In genomic region chr10:88676283-88677060, GRCh38 we compare ENCODE assay signal across 23 cellular contexts. TPM values are rescaled to one million over a fixed set of nuclear protein-coding genes. Genes with fewer than 3 reads are reported as not detected.
DNase-seq lines count a peak whose midpoint lies in the region; ATAC-seq and TF ChIP-seq lines count a peak whose summit lies in the region.
"Had no signal": no experiment of that assay in that cellular context is flagged by ENCODE, and none has a peak within 500 bp of the region (broad histone marks: within the 10 kb centered on the region; RNA-seq: fewer than 3 reads in every experiment).

No MANE protein-coding gene starts in this region.

- no peak overlapping the region for H3K4me3 ChIP-seq in SK-N-SH (ENCODE audit: low read depth in 2 of 2, low read length in 1 of 2)
- H3K4me3 ChIP-seq: K562, MG63, SJCRH30 had no signal

- no peak overlapping the region for H3K9ac ChIP-seq in SK-N-SH

- no peak overlapping the region for H3K27ac ChIP-seq in SK-N-SH (ENCODE audit: low read depth in 2 of 2, low read length in 1 of 2)
- H3K27ac ChIP-seq: SJCRH30 had no signal

- TF ChIP-seq CTCF in SK-N-SH (IDR thresholded peaks at IDR 0.05) (no peak), WTC11 (IDR thresholded peaks at IDR 0.05) (no peak)

- H3K4me2 ChIP-seq in SK-N-SH, result no peak overlapping the region

- peaks cover 4% of the 10 kb centered on the region; the same call in 1 of the 2 replicates for H3K4me1 Mint-ChIP-seq in WTC11
- H3K4me1 Mint-ChIP-seq in activated T-cell treated with anti-CD3 and anti-CD28 coated beads, Interleukin-2, amount 50 U/mL, for 24 hours (ENCODE audit: low read depth), result peaks cover 7% of the 10 kb centered on the region

- H3K36me3 ChIP-seq in SK-N-SH (replicated peaks in 1 of 2; ENCODE audit: control insufficient read depth in 1 of 2, insufficient read depth in 2 of 2, low read length in 1 of 2), result no peaks in the 10 kb centered on the region
- H3K36me3 ChIP-seq: MG63, SJCRH30 had no signal

- no peak for DNase-seq in SK-N-SH
- DNase-seq in HuH-7.5 (ENCODE audit: low spot score), result peak; percentile 4
- DNase-seq in WTC11 (ENCODE audit: low spot score), result no peak
- no peak for DNase-seq in T1000 (lab: John Stamatoyannopoulos, UW)
- no peak for DNase-seq in stimulated activated CD4-positive, alpha-beta T cell treated with anti-CD3 and anti-CD28 coated beads, Interleukin-12 subunit alpha, Interleukin-12 subunit beta, amount 100 ng/mL, for 4 hours
- DNase-seq in activated T-cell treated with anti-CD3 and anti-CD28 coated beads, Interleukin-2, amount 50 U/mL, for 24 hours, result no peak
- DNase-seq: 8988T; C1 segment of cervical spinal cord; CD8-positive, alpha-beta T cell; DMS153; HFFc6; MG63; NCI-H1048; NCI-H1417 treated with DMSO at 0.1 percent for 48 hours; NCI-H187; NCI-H446 treated with DMSO at 0.1 percent for 48 hours; NCI-H526 treated with DMSO at 0.1 percent for 48 hours; SJCRH30 had no signal

- TF ChIP-seq EP300 in SK-N-SH (IDR thresholded peaks at IDR 0.05; ENCODE audit: borderline replicate concordance in 1 of 2, low read depth in 1 of 2, low read length in 1 of 2), result no peak

- peaks cover 7% of the 10 kb centered on the region for H3K27me3 Mint-ChIP-seq in WTC11 (ENCODE audit: low read depth)
- H3K27me3 Mint-ChIP-seq in activated T-cell treated with anti-CD3 and anti-CD28 coated beads, Interleukin-2, amount 50 U/mL, for 24 hours, result peaks cover 8% of the 10 kb centered on the region

- WGBS in SK-N-SH (ENCODE audit: low lambda C conversion rate), result 88% methylated on average over 4 of the region's 4 CpGs

- no peak overlapping the region for H3K27ac Mint-ChIP-seq in WTC11
- H3K27ac Mint-ChIP-seq in activated T-cell treated with anti-CD3 and anti-CD28 coated beads, Interleukin-2, amount 50 U/mL, for 24 hours, result no peak overlapping the region
- H3K27ac Mint-ChIP-seq: CD8-positive, alpha-beta T cell; HFFc6 had no signal

- no peaks in the 10 kb centered on the region for H3K9me3 ChIP-seq in SK-N-SH
- H3K9me3 ChIP-seq: MG63, SJCRH30 had no signal

- no peaks in the 10 kb centered on the region for H3K79me2 ChIP-seq in SK-N-SH (ENCODE audit: insufficient read depth)

- no peaks in the 10 kb centered on the region for H4K20me1 ChIP-seq in SK-N-SH (ENCODE audit: insufficient read depth)

- no peaks in the 10 kb centered on the region for H3F3A ChIP-seq in SK-N-SH (replicated peaks; ENCODE audit: insufficient read depth)

- no peaks in the 10 kb centered on the region for H3K36me3 Mint-ChIP-seq in WTC11
- H3K36me3 Mint-ChIP-seq in activated T-cell treated with anti-CD3 and anti-CD28 coated beads, Interleukin-2, amount 50 U/mL, for 24 hours (ENCODE audit: low read depth), result no peaks in the 10 kb centered on the region
- H3K36me3 Mint-ChIP-seq: CD8-positive, alpha-beta T cell had no signal

- no peaks in the 10 kb centered on the region for H3K4me1 ChIP-seq in SK-N-SH (ENCODE audit: control insufficient read depth in 1 of 2, insufficient read depth in 2 of 2, low read depth in 1 of 2, low read length in 1 of 2)
- H3K4me1 ChIP-seq: SJCRH30 had no signal

- no peaks in the 10 kb centered on the region for H3K9me2 ChIP-seq in SK-N-SH

- no peak for TF ChIP-seq RAD21 in SK-N-SH (IDR thresholded peaks at IDR 0.05; ENCODE audit: low read length)

- no peak overlapping the region for H3K4me3 Mint-ChIP-seq in WTC11
- H3K4me3 Mint-ChIP-seq in activated T-cell treated with anti-CD3 and anti-CD28 coated beads, Interleukin-2, amount 50 U/mL, for 24 hours, result no peak overlapping the region
- H3K4me3 Mint-ChIP-seq: CD8-positive, alpha-beta T cell; HFFc6 had no signal

- ATAC-seq in SK-N-SH treated with all-trans-retinoic acid at 6 μM for 48 hours, result no peak
- peak; percentile 82 for ATAC-seq in WTC11
- ATAC-seq: CD8-positive, alpha-beta T cell; K562 had no signal

- POLR2A ChIA-PET in SK-N-SH (lab: Yijun Ruan, JAX) (no interaction called here), WTC11 (lab: Charles Lee) (no interaction called here)

- CTCF ChIA-PET in SK-N-SH (lab: Yijun Ruan, JAX) (interaction anchor here (1.0 to 2.1 kb wide), 5 partner anchors 11 to 257 kb away, joined by 3 to 13 read pairs (median 5); no protein-coding TSS in a partner anchor), WTC11 (lab: Charles Lee) (interaction anchor here (1.3 kb wide), 1 partner anchor 93 kb away, joined by 4 read pairs; the partner anchor contains the start of gene RNLS)

- H2AFZ ChIP-seq in SK-N-SH (ENCODE audit: low read depth), result 0 out of 2 replicates have a peak overlapping the region, but pooled peaks have one; percentile 22

- no peaks in the 10 kb centered on the region for H3K27me3 ChIP-seq in SK-N-SH (ENCODE audit: insufficient read depth)
- H3K27me3 ChIP-seq: MG63, SJCRH30 had no signal

- H3K9me3 Mint-ChIP-seq in WTC11, result 0 out of 2 replicates have a peak, but pooled peaks cover 4% of the 10 kb centered on the region
- H3K9me3 Mint-ChIP-seq in activated T-cell treated with anti-CD3 and anti-CD28 coated beads, Interleukin-2, amount 50 U/mL, for 24 hours, result no peaks in the 10 kb centered on the region
- H3K9me3 Mint-ChIP-seq: CD8-positive, alpha-beta T cell; HFFc6 had no signal

TF ChIP-seq in SK-N-SH, 30 proteins besides CTCF, POLR2A, EP300 and RAD21 (continues in another document):
- TF ChIP-seq GATA2 (CRISPR knock-in tag; IDR thresholded peaks at IDR 0.05), result no peak
- TF ChIP-seq RFX5 (IDR thresholded peaks at IDR 0.05; ENCODE audit: low read length), result no peak
- no peak for TF ChIP-seq RXRA (IDR thresholded peaks at IDR 0.05; ENCODE audit: borderline replicate concordance, low read depth)
- TF ChIP-seq YY1 (IDR thresholded peaks at IDR 0.05; ENCODE audit: low read depth), result no peak
- no peak for TF ChIP-seq ELF1 (IDR thresholded peaks at IDR 0.05)
- no peak for TF ChIP-seq TEAD4 (IDR thresholded peaks at IDR 0.05; ENCODE audit: borderline replicate concordance, insufficient read depth)
- TF ChIP-seq TAF1 (IDR thresholded peaks at IDR 0.05; ENCODE audit: borderline replicate concordance, low read depth, low read length), result no peak
- no peak for TF ChIP-seq EZH2phosphoT487 (IDR thresholded peaks at IDR 0.05; ENCODE audit: borderline replicate concordance, low read depth)
- no peak for TF ChIP-seq TCF12 (IDR thresholded peaks at IDR 0.05)
- TF ChIP-seq USF1 (IDR thresholded peaks at IDR 0.05; ENCODE audit: borderline replicate concordance, low read depth), result no peak

TF ChIP-seq in SK-N-SH treated with all-trans-retinoic acid at 6 μM for 48 hours, 23 proteins besides CTCF, POLR2A, EP300 and RAD21 (continues in another document):
- TF ChIP-seq ZC3H10 (CRISPR knock-in tag; IDR thresholded peaks at IDR 0.05), result no peak
- TF ChIP-seq PATZ1 (CRISPR knock-in tag; IDR thresholded peaks at IDR 0.05; ENCODE audit: borderline replicate concordance), result no peak
- TF ChIP-seq ZNF8 (CRISPR knock-in tag; IDR thresholded peaks at IDR 0.05), result no peak
- no peak for TF ChIP-seq TOX (CRISPR knock-in tag; IDR thresholded peaks at IDR 0.05; ENCODE audit: borderline replicate concordance)
- no peak for TF ChIP-seq PPARA (CRISPR knock-in tag; IDR thresholded peaks at IDR 0.05; ENCODE audit: borderline replicate concordance)
- no peak for TF ChIP-seq GLIS3 (CRISPR knock-in tag; IDR thresholded peaks at IDR 0.05)
- no peak for TF ChIP-seq RARB (CRISPR knock-in tag; IDR thresholded peaks at IDR 0.05)
- TF ChIP-seq ZFP3 (CRISPR knock-in tag; IDR thresholded peaks at IDR 0.05), result no peak

TF ChIP-seq in WTC11, 78 proteins besides CTCF, POLR2A, EP300 and RAD21:
- TF ChIP-seq SOX15 (CRISPR knock-in tag; IDR thresholded peaks at IDR 0.05) (no peak), SP1 (CRISPR knock-in tag; conservative IDR thresholded peaks at IDR 0.05) (no peak), ZNF416 (CRISPR knock-in tag; IDR thresholded peaks at IDR 0.05) (no peak), GTF2I (CRISPR knock-in tag; conservative IDR thresholded peaks at IDR 0.05) (no peak), ZNF532 (CRISPR knock-in tag; IDR thresholded peaks at IDR 0.05; ENCODE audit: borderline replicate concordance) (no peak), KAT7 (CRISPR knock-in tag; IDR thresholded peaks at IDR 0.05; ENCODE audit: borderline replicate concordance) (no peak), SMAD4 (CRISPR knock-in tag; IDR thresholded peaks at IDR 0.05) (no peak)

RNA-seq across cellular contexts. Expression of gene LIPF, which starts 12.2 kb away (rescaled TPM):
- 0.06 and 0.07 TPM in 2 replicates for polyA plus RNA-seq in SK-N-SH (2012; rRNA removed)
- polyA plus RNA-seq in SK-N-SH (2012; cell fraction: cytosol; rRNA removed), result 0.03 TPM in 2 replicates
- polyA plus RNA-seq in SK-N-SH (2012; cell fraction: nucleus; rRNA removed), result not detected in 2 replicates
- not detected in 3 replicates for total RNA-seq in WTC11 (2021)
- total RNA-seq: CD8-positive, alpha-beta T cell; G401; H1; HFFc6; K562; LHCN-M2; SJCRH30 had no signal
- polyA plus RNA-seq: H1, K562 had no signal

RNA-seq across cellular contexts. Expression of gene LIPK, which starts 29.6 kb away (rescaled TPM):
- not detected in 2 replicates for polyA plus RNA-seq in SK-N-SH (2012; rRNA removed)
- polyA plus RNA-seq in SK-N-SH (2012; cell fraction: cytosol; rRNA removed), result not detected in 2 replicates
- polyA plus RNA-seq in SK-N-SH (2012; cell fraction: nucleus; rRNA removed), result not detected in 2 replicates
- total RNA-seq in WTC11 (2021), result not detected in 3 replicates
- total RNA-seq: CD8-positive, alpha-beta T cell; G401; H1; HFFc6; K562; SJCRH30 had no signal
- polyA plus RNA-seq: H1, K562 had no signal
